In genomic region chr16:65121870-65122723, GRCh38 we compare ENCODE assay signal across 8 cellular contexts. TPM values are rescaled to one million over a fixed set of nuclear protein-coding genes. Genes with fewer than 3 reads are reported as not detected.
A peak's percentile ranks its signal among the peaks of the same experiment; 100 is the strongest.
DNase-seq lines count a peak whose midpoint lies in the region; ATAC-seq and TF ChIP-seq lines count a peak whose summit lies in the region.

Gene CDH11 (minus strand): TSS chr16:65122063. CDS start chr16:65004869, 117,194 bp downstream.

- H3K4me3 ChIP-seq in epithelial cell of proximal tubule (ENCODE audit: low read depth, low read length) (peak within 1 kb of the TSS; percentile 44), mesodermal cell (ENCODE audit: extremely low read depth, insufficient read depth, low read length, poor library complexity, severe bottlenecking) (peak within 1 kb of the TSS; percentile 95), upper lobe of right lung (peak within 1 kb of the TSS; percentile 62)

- ATAC-seq in upper lobe of right lung = peak; percentile 49

- CTCF ChIA-PET in activated CD4-positive, alpha-beta memory T cell treated with anti-CD3 and anti-CD28 coated beads, Interleukin-2, amount 10 ng/mL, durations not matched to agents 7 days and 5 days (lab: Charles Lee) = no interaction called here

- H3K4me1 Mint-ChIP-seq in activated CD4-positive, alpha-beta memory T cell treated with anti-CD3 and anti-CD28 coated beads, Interleukin-2, amount 10 ng/mL, durations not matched to agents 7 days and 5 days = no peaks in the 10 kb centered on the region

- DNase-seq in NCI-H345 (lab: John Stamatoyannopoulos, UW) = peak; percentile 53
- no peak for DNase-seq in NCI-H345 treated with DMSO at 0.1 percent for 48 hours (lab: John Stamatoyannopoulos, UW; ENCODE audit: unreplicated experiment)
- DNase-seq in epithelial cell of proximal tubule (ENCODE audit: low read depth) = no peak
- peak; percentile 68 for DNase-seq in upper lobe of right lung
- no peak for DNase-seq in central memory CD4-positive, alpha-beta T cell
- DNase-seq in activated CD4-positive, alpha-beta memory T cell treated with anti-CD3 and anti-CD28 coated beads, Interleukin-2, amount 10 ng/mL, durations not matched to agents 7 days and 5 days = no peak
- no peak for DNase-seq in NCI-H2081 (lab: John Stamatoyannopoulos, UW)

- POLR2A ChIA-PET in activated CD4-positive, alpha-beta memory T cell treated with anti-CD3 and anti-CD28 coated beads, Interleukin-2, amount 10 ng/mL, durations not matched to agents 7 days and 5 days (lab: Charles Lee) = no interaction called here

- H3K4me3 Mint-ChIP-seq in activated CD4-positive, alpha-beta memory T cell treated with anti-CD3 and anti-CD28 coated beads, Interleukin-2, amount 10 ng/mL, durations not matched to agents 7 days and 5 days = no peak within 1 kb of the TSS

- H3K4me1 ChIP-seq in mesodermal cell (ENCODE audit: control insufficient read depth, insufficient read depth, low read length, poor library complexity, severe bottlenecking) (peaks cover 3% of the 10 kb centered on the region), upper lobe of right lung (peaks cover 4% of the 10 kb centered on the region)

- peaks cover 31% of the 10 kb centered on the region for H3K27me3 Mint-ChIP-seq in activated CD4-positive, alpha-beta memory T cell treated with anti-CD3 and anti-CD28 coated beads, Interleukin-2, amount 10 ng/mL, durations not matched to agents 7 days and 5 days

- WGBS in mesodermal cell (ENCODE audit: insufficient coverage in 2 of 2), 2 experiments = 0% methylated on average over 17 to 18 of the region's 69 CpGs

- TF ChIP-seq CTCF in epithelial cell of proximal tubule (conservative IDR thresholded peaks at IDR 0.05; ENCODE audit: low read depth, low read length) = no peak
- peak; percentile 37 for TF ChIP-seq CTCF in upper lobe of right lung (IDR thresholded peaks at IDR 0.05)

- H3K36me3 ChIP-seq in mesodermal cell (ENCODE audit: control insufficient read depth, insufficient read depth, low read length) = peaks cover 31% of the 10 kb centered on the region
- no peaks in the 10 kb centered on the region for H3K36me3 ChIP-seq in upper lobe of right lung

- peaks cover 44% of the 10 kb centered on the region for H3K27me3 ChIP-seq in upper lobe of right lung

- H3K27ac ChIP-seq in mesodermal cell (ENCODE audit: low read depth, low read length, severe bottlenecking) = peak within 1 kb of the TSS; percentile 91
- peak within 1 kb of the TSS; percentile 84 for H3K27ac ChIP-seq in upper lobe of right lung

- H3K9me3 ChIP-seq in mesodermal cell (ENCODE audit: control insufficient read depth, low read length) (no peaks in the 10 kb centered on the region), upper lobe of right lung (no peaks in the 10 kb centered on the region)

- intact Hi-C loops in upper lobe of right lung (cut with DNase I) = no loop called here

- no peaks in the 10 kb centered on the region for H3K36me3 Mint-ChIP-seq in activated CD4-positive, alpha-beta memory T cell treated with anti-CD3 and anti-CD28 coated beads, Interleukin-2, amount 10 ng/mL, durations not matched to agents 7 days and 5 days (ENCODE audit: low read depth)

- H3K27ac Mint-ChIP-seq in activated CD4-positive, alpha-beta memory T cell treated with anti-CD3 and anti-CD28 coated beads, Interleukin-2, amount 10 ng/mL, durations not matched to agents 7 days and 5 days = no peak within 1 kb of the TSS

- no peaks in the 10 kb centered on the region for H3K9me3 Mint-ChIP-seq in activated CD4-positive, alpha-beta memory T cell treated with anti-CD3 and anti-CD28 coated beads, Interleukin-2, amount 10 ng/mL, durations not matched to agents 7 days and 5 days

RNA-seq across cellular contexts. Expression of gene CDH11, which starts in this region (rescaled TPM):
- total RNA-seq in epithelial cell of proximal tubule (5.8 and 22.9 TPM in 2 replicates), upper lobe of right lung (176 TPM)
- 488 TPM for polyA plus RNA-seq in mesodermal cell (2013, experiment 1 of 2)
- polyA plus RNA-seq in mesodermal cell (2013, experiment 2 of 2) = 420 TPM
- total RNA-seq in activated CD4-positive, alpha-beta memory T cell treated with anti-CD3 and anti-CD28 coated beads, Interleukin-2, amount 10 ng/mL, durations not matched to agents 7 days and 5 days = not detected

Comparison
In these comparisons a context has a peak if more than half of its experiments do, and no peak if none do; other contexts are left out.
1. DNase-seq: peak in NCI-H345 (single experiment) and upper lobe of right lung (single experiment); none in NCI-H345 treated with DMSO at 0.1 percent for 48 hours (single experiment), epithelial cell of proximal tubule (single experiment), central memory CD4-positive, alpha-beta T cell (single experiment), activated CD4-positive, alpha-beta memory T cell treated with anti-CD3 and anti-CD28 coated beads, Interleukin-2, amount 10 ng/mL, durations not matched to agents 7 days and 5 days (single experiment) and NCI-H2081 (0 of 2).
2. H3K4me3 ChIP-seq: peak in every context shown above with its lines; median percentile 95 in mesodermal cell; 62 in upper lobe of right lung; 44 in epithelial cell of proximal tubule.